In genomic region chr1:119323216-119323982, GRCh38 we compare ENCODE assay signal across 10 cellular contexts. TPM values are rescaled to one million over a fixed set of nuclear protein-coding genes. Genes with fewer than 3 reads are reported as not detected.
DNase-seq lines count a peak whose midpoint lies in the region; ATAC-seq and FAIRE-seq lines count a peak whose summit lies in the region.
"Had no signal": no experiment of that assay in that cellular context is flagged by ENCODE, and none has a peak within 500 bp of the region (broad histone marks: within the 10 kb centered on the region; RNA-seq: fewer than 3 reads in every experiment).

No MANE protein-coding gene starts in this region.

- DNase-seq in CD1c-positive myeloid dendritic cell (ENCODE audit: extremely low spot score) (peak; percentile 57), GM19239 (ENCODE audit: insufficient read length, low spot score) (peak; percentile 40), NAMALWA (ENCODE audit: low spot score) (peak; percentile 9), posterior vena cava (ENCODE audit: low spot score) (no peak), D341Med (ENCODE audit: low spot score) (no peak), activated gamma-delta T cell (lab: John Stamatoyannopoulos, UW) (no peak)
- DNase-seq in stimulated activated CD4-positive, alpha-beta T cell treated with anti-CD3 and anti-CD28 coated beads, Interleukin-2, amount 100 ng/mL, for 24 hours, result no peak
- DNase-seq: NCI-H2081, T1000 had no signal

- FAIRE-seq in GM19239 (lab: Jason Lieb, UNC), result peak; percentile 98

- intact Hi-C loops in posterior vena cava (cut with DNase I), result no loop called here

- peak; percentile 89 for ATAC-seq in HG02884 (IDR thresholded peaks at IDR 0.05; ENCODE audit: unreplicated experiment)

RNA-seq across cellular contexts. Expression of gene HAO2, which starts 45.2 kb away (rescaled TPM):
- not detected for total RNA-seq in posterior vena cava

Comparison
In these comparisons a context has a peak if more than half of its experiments do, and no peak if none do; other contexts are left out.
1. DNase-seq: peak in CD1c-positive myeloid dendritic cell (single experiment), GM19239 (single experiment) and NAMALWA (single experiment); none in posterior vena cava (single experiment), D341Med (single experiment), activated gamma-delta T cell (single experiment) and stimulated activated CD4-positive, alpha-beta T cell treated with anti-CD3 and anti-CD28 coated beads, Interleukin-2, amount 100 ng/mL, for 24 hours (0 of 2).